In the genomic region with DNA sequence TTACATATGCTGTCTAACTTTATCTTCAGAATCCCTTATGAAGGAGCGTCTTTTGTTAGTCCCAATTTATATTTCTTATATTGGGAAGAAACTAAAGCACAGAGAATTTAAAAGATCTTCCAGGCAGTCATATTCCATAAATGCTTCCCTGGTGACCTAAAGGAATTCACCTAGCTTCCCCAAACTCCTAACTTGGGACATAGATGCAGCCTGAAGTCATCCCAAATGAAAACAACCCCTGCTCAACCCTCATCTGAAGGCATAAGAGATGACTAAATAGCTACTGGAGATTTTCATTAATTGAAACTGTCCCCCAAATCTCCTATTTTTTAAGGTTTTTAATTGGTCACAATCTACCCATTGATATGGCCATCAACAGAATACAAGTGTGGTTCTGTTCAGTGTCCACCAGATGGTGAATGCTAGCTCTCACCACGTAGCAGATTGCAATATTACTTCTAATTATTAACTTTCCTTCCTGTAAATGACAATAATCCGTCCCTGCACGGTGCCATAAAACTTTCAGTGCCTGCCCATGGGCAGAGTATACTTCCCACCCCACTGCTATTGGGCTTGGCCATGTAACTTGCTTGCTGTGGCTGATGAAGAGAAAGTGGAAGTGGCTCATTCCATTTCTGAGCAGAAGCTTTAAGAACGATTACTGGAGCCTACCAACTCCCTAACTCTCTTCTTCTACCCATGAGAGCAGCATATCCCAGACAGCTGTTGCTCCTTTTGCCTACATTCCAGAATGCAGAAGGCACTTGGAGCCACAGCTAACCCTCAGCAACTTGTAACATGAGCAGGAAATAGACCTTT, we compare ENCODE assay signal across 11 cellular contexts. TPM values are rescaled to one million over a fixed set of nuclear protein-coding genes. Genes with fewer than 3 reads are reported as not detected.
A peak's percentile ranks its signal among the peaks of the same experiment; 100 is the strongest.
DNase-seq lines count a peak whose midpoint lies in the region; ATAC-seq, FAIRE-seq and TF ChIP-seq lines count a peak whose summit lies in the region.
"Had no signal": no experiment of that assay in that cellular context is flagged by ENCODE, and none has a peak within 500 bp of the region (broad histone marks: within the 10 kb centered on the region; RNA-seq: fewer than 3 reads in every experiment).

No MANE protein-coding gene starts in this region.

- H3K4me1 Mint-ChIP-seq in HFFc6 (ENCODE audit: low read depth): peaks cover 11% of the 10 kb centered on the region; the same call in 1 of the 2 replicates
- no peaks in the 10 kb centered on the region for H3K4me1 Mint-ChIP-seq in activated CD4-positive, alpha-beta T cell treated with anti-CD3 and anti-CD28 coated beads, Interleukin-2, amount 10 ng/mL, durations not matched to agents 7 days and 5 days

- H3K27ac Mint-ChIP-seq in HFFc6: no peak overlapping the region
- no peak overlapping the region for H3K27ac Mint-ChIP-seq in activated CD4-positive, alpha-beta T cell treated with anti-CD3 and anti-CD28 coated beads, Interleukin-2, amount 10 ng/mL, durations not matched to agents 7 days and 5 days
- H3K27ac Mint-ChIP-seq: progenitor cell of endocrine pancreas had no signal

- H3K27me3 ChIP-seq in ascending aorta: peaks cover 3% of the 10 kb centered on the region
- no peaks in the 10 kb centered on the region for H3K27me3 ChIP-seq in thyroid gland
- H3K27me3 ChIP-seq: breast epithelium had no signal

- POLR2A ChIA-PET in activated CD4-positive, alpha-beta T cell treated with anti-CD3 and anti-CD28 coated beads, Interleukin-2, amount 10 ng/mL, durations not matched to agents 7 days and 5 days (lab: Charles Lee): no interaction called here

- H3K27me3 Mint-ChIP-seq in HFFc6 (ENCODE audit: insufficient read depth): peaks cover 5% of the 10 kb centered on the region
- no peaks in the 10 kb centered on the region for H3K27me3 Mint-ChIP-seq in activated CD4-positive, alpha-beta T cell treated with anti-CD3 and anti-CD28 coated beads, Interleukin-2, amount 10 ng/mL, durations not matched to agents 7 days and 5 days

- WGBS in thyroid gland, 2 donors: 78% methylated on average over 5 of the region's 5 CpGs

- peak; percentile 53 for DNase-seq in EL
- DNase-seq in HFFc6: no peak
- DNase-seq in ascending aorta (ENCODE audit: low spot score in 2 of 2): no peak
- DNase-seq in myocyte (ENCODE audit: low read depth): peak; percentile 92
- no peak for DNase-seq in thyroid gland
- DNase-seq in activated CD4-positive, alpha-beta T cell treated with anti-CD3 and anti-CD28 coated beads, Interleukin-2, amount 10 ng/mL, durations not matched to agents 7 days and 5 days: no peak
- no peak for DNase-seq in HTR-8/SVneo (ENCODE audit: insufficient read length, low spot score)
- DNase-seq: activated CD4-positive, alpha-beta T cell treated with anti-CD3 and anti-CD28 coated beads, Interleukin-2, amount 50 U/mL, for 4 hours had no signal

- TF ChIP-seq CTCF in HFFc6 (IDR thresholded peaks at IDR 0.05): peak; percentile 22; the same call in 1 of the 2 replicates
- TF ChIP-seq CTCF in ascending aorta (IDR thresholded peaks at IDR 0.05): no peak
- TF ChIP-seq CTCF in thyroid gland (IDR thresholded peaks at IDR 0.05): no peak

- H3K27ac ChIP-seq in ascending aorta (peak overlapping the region; percentile 70 to 73), thyroid gland (no peak overlapping the region)
- H3K27ac ChIP-seq: breast epithelium had no signal

- TF ChIP-seq POLR2A in thyroid gland (IDR thresholded peaks at IDR 0.05): no peak

- no peak for FAIRE-seq in HTR-8/SVneo (lab: Jason Lieb, UNC)

- ATAC-seq in GM19452 (IDR thresholded peaks at IDR 0.05; ENCODE audit: unreplicated experiment): no peak

- no peaks in the 10 kb centered on the region for H3K9me3 Mint-ChIP-seq in HFFc6
- H3K9me3 Mint-ChIP-seq in activated CD4-positive, alpha-beta T cell treated with anti-CD3 and anti-CD28 coated beads, Interleukin-2, amount 10 ng/mL, durations not matched to agents 7 days and 5 days: no peaks in the 10 kb centered on the region

- CTCF ChIA-PET in activated CD4-positive, alpha-beta T cell treated with anti-CD3 and anti-CD28 coated beads, Interleukin-2, amount 10 ng/mL, durations not matched to agents 7 days and 5 days (lab: Charles Lee): no interaction called here

- H3K4me1 ChIP-seq in ascending aorta: peaks cover 0 to 53% of the 10 kb centered on the region in 2 donors
- no peaks in the 10 kb centered on the region for H3K4me1 ChIP-seq in thyroid gland
- H3K4me1 ChIP-seq: breast epithelium had no signal

- H3K9me3 ChIP-seq in ascending aorta (no peaks in the 10 kb centered on the region), thyroid gland (no peaks in the 10 kb centered on the region)
- H3K9me3 ChIP-seq: breast epithelium had no signal

- H3K4me3 Mint-ChIP-seq in HFFc6: peak overlapping the region; percentile 31; the same call in 1 of the 2 replicates
- H3K4me3 Mint-ChIP-seq in activated CD4-positive, alpha-beta T cell treated with anti-CD3 and anti-CD28 coated beads, Interleukin-2, amount 10 ng/mL, durations not matched to agents 7 days and 5 days: no peak overlapping the region

- H3K36me3 ChIP-seq in ascending aorta (peaks cover 3 to 13% of the 10 kb centered on the region in 2 donors), thyroid gland (no peaks in the 10 kb centered on the region)
- H3K36me3 ChIP-seq: breast epithelium had no signal

- intact Hi-C loops in ascending aorta (cut with DNase I) (no loop called here), thyroid gland (cut with DNase I) (no loop called here)

- no peaks in the 10 kb centered on the region for H3K36me3 Mint-ChIP-seq in HFFc6 (ENCODE audit: low read depth)
- no peaks in the 10 kb centered on the region for H3K36me3 Mint-ChIP-seq in activated CD4-positive, alpha-beta T cell treated with anti-CD3 and anti-CD28 coated beads, Interleukin-2, amount 10 ng/mL, durations not matched to agents 7 days and 5 days (ENCODE audit: low read depth)

- H3K4me3 ChIP-seq in ascending aorta (peak overlapping the region in 1 of 2 donors; percentile 12), thyroid gland (replicated peaks in 1 of 3) (no peak overlapping the region)
- H3K4me3 ChIP-seq: breast epithelium had no signal

RNA-seq across cellular contexts. Expression of a gene that starts 18.7 kb away (rescaled TPM):
- total RNA-seq in HFFc6 (2021; fragmentation: NEBNext Ultra II Directional; extraction: Animal tissue kit (Norgen Biotek cat#: 25700)): under 1 TPM in 4 of 6 experiments, not detected in 2; 0.02 to 0.29 (median 0.16) TPM
- total RNA-seq in ascending aorta (200 TPM), myocyte (650 and 843 TPM in 2 replicates), thyroid gland (1 to 10 TPM; 3.7 to 7.8 (median 4.9) TPM)
- 251 TPM for polyA plus RNA-seq in myocyte (2012)
- total RNA-seq in activated CD4-positive, alpha-beta T cell treated with anti-CD3 and anti-CD28 coated beads, Interleukin-2, amount 10 ng/mL, durations not matched to agents 7 days and 5 days: under 1 TPM; 0.23 to 0.42 TPM

Comparison
In these comparisons a context has a peak if more than half of its experiments do, and no peak if none do; other contexts are left out.
1. DNase-seq: peak in EL (single experiment) and myocyte (single experiment); none in HFFc6 (single experiment), ascending aorta (0 of 2), thyroid gland (0 of 2), activated CD4-positive, alpha-beta T cell treated with anti-CD3 and anti-CD28 coated beads, Interleukin-2, amount 10 ng/mL, durations not matched to agents 7 days and 5 days (single experiment) and HTR-8/SVneo (single experiment).
2. H3K27ac ChIP-seq: peak in ascending aorta (2 of 2); none in thyroid gland (0 of 3).
3. RNA of a gene that starts 18.7 kb away (total RNA-seq): 650 to 843 TPM in myocyte and 200 TPM in ascending aorta (single experiment); 3.7 to 7.8 TPM in thyroid gland, 0.23 to 0.42 TPM in activated CD4-positive, alpha-beta T cell treated with anti-CD3 and anti-CD28 coated beads, Interleukin-2, amount 10 ng/mL, durations not matched to agents 7 days and 5 days and 0.02 to 0.29 TPM in HFFc6; every median in the first group is over 10 times any median in the second.